1 cellular context compared by ENCODE assay signal in the genomic region with DNA sequence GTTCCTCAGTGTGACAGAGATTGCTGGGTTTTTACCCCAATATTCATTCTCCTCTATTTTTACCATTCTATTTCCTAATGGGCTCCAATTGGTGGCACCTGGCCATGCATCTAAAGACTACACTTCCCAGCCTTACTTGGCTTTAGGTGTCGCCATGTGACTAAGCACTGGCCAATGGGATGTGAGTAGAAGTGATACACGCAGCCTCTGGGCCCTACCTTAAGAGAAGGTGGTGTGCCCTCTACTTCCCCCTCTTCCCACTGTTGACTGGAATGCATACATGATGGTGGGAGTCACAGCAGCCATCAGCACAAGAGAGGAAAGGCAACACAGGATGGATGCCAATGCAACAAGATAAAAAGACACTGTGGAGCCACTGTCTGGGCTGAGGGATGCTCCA.
TF ChIP-seq lines count a peak whose summit lies in the region.

No MANE protein-coding gene starts in this region.

TF ChIP-seq in GM23338, 12 proteins besides CTCF, POLR2A, EP300 and RAD21 (continued from another document):
- TF ChIP-seq REST (IDR thresholded peaks at IDR 0.05; ENCODE audit: unreplicated experiment) (no peak), ETS1 (IDR thresholded peaks at IDR 0.05) (no peak), ZNF462 (CRISPR knock-in tag; IDR thresholded peaks at IDR 0.05) (no peak), ZNF331 (CRISPR knock-in tag; IDR thresholded peaks at IDR 0.05; ENCODE audit: low read depth) (no peak), NANOG (IDR thresholded peaks at IDR 0.05; ENCODE audit: borderline replicate concordance) (no peak), ZNF114 (CRISPR knock-in tag; IDR thresholded peaks at IDR 0.05) (no peak), EZH2phosphoT487 (IDR thresholded peaks at IDR 0.05; ENCODE audit: unreplicated experiment) (no peak)
TF ChIP-seq in GM23338: peak in this region for 0.
